Comparison of ENCODE assay signal across 9 cellular contexts in genomic region chr16:19130852-19131808, GRCh38. TPM values are rescaled to one million over a fixed set of nuclear protein-coding genes. Genes with fewer than 3 reads are reported as not detected.
DNase-seq lines count a peak whose midpoint lies in the region; ATAC-seq and TF ChIP-seq lines count a peak whose summit lies in the region.
"Had no signal": no experiment of that assay in that cellular context is flagged by ENCODE, and none has a peak within 500 bp of the region (broad histone marks: within the 10 kb centered on the region; RNA-seq: fewer than 3 reads in every experiment).

No MANE protein-coding gene starts in this region.

- ATAC-seq in RWPE2 (ENCODE audit: low read depth) (peak; percentile 55), mucosa of descending colon (peak; percentile 57), GM19455 (IDR thresholded peaks at IDR 0.05; ENCODE audit: unreplicated experiment) (no peak), HG03095 (IDR thresholded peaks at IDR 0.05; ENCODE audit: unreplicated experiment) (no peak), GM18867 (IDR thresholded peaks at IDR 0.05; ENCODE audit: unreplicated experiment) (no peak)

- no peaks in the 10 kb centered on the region for H3K9me3 ChIP-seq in RWPE2 (ENCODE audit: severe bottlenecking)
- H3K9me3 ChIP-seq in mucosa of descending colon, result peaks cover 3% of the 10 kb centered on the region

- H3K36me3 ChIP-seq in RWPE2 (ENCODE audit: low read depth) (no peaks in the 10 kb centered on the region), mucosa of descending colon (ENCODE audit: low read depth) (no peaks in the 10 kb centered on the region)

- no peaks in the 10 kb centered on the region for H3K27me3 Mint-ChIP-seq in T-helper 2 cell treated with Interferon-gamma antibody and Interleukin-4, amounts not matched to agents 5 μg/mL and 100 μg/mL, for 36 hours (ENCODE audit: low read depth)
- peaks cover 12% of the 10 kb centered on the region for H3K27me3 Mint-ChIP-seq in endothelial cell (ENCODE audit: unreplicated experiment)
- H3K27me3 Mint-ChIP-seq: activated naive CD4-positive, alpha-beta T cell treated with anti-CD3 and anti-CD28 coated beads, Interleukin-2, amount 50 U/mL, for 24 hours had no signal

- peak; percentile 17 for DNase-seq in T-helper 2 cell treated with Interferon-gamma antibody and Interleukin-4, amounts not matched to agents 5 μg/mL and 100 μg/mL, for 36 hours (ENCODE audit: low spot score)
- no peak for DNase-seq in T-helper 2 cell
- DNase-seq in RWPE2 (ENCODE audit: low spot score), result no peak
- DNase-seq in endothelial cell (ENCODE audit: low spot score), result peak; percentile 16
- DNase-seq in mucosa of descending colon, result no peak

- H3K4me1 ChIP-seq in RWPE2 (ENCODE audit: insufficient read depth, poor library complexity, severe bottlenecking) (peaks cover 21% of the 10 kb centered on the region), mucosa of descending colon (ENCODE audit: low read depth) (peaks cover 32% of the 10 kb centered on the region)

- H3K27me3 ChIP-seq in RWPE2 (ENCODE audit: insufficient read depth, poor library complexity, severe bottlenecking), result no peaks in the 10 kb centered on the region

- H3K4me1 Mint-ChIP-seq in T-helper 2 cell treated with Interferon-gamma antibody and Interleukin-4, amounts not matched to agents 5 μg/mL and 100 μg/mL, for 36 hours (ENCODE audit: low read depth), result peaks cover 42% of the 10 kb centered on the region
- peaks cover 46% of the 10 kb centered on the region for H3K4me1 Mint-ChIP-seq in endothelial cell (ENCODE audit: unreplicated experiment)

- no peak for TF ChIP-seq CTCF in RWPE2 (IDR thresholded peaks at IDR 0.05; ENCODE audit: poor library complexity, severe bottlenecking)
- no peak for TF ChIP-seq CTCF in endothelial cell (IDR thresholded peaks at IDR 0.05; ENCODE audit: unreplicated experiment)
- TF ChIP-seq CTCF in mucosa of descending colon (IDR thresholded peaks at IDR 0.05), result no peak

- peak overlapping the region; percentile 53 for H3K27ac ChIP-seq in RWPE2 (ENCODE audit: poor library complexity, severe bottlenecking)

- H3K4me3 Mint-ChIP-seq in T-helper 2 cell treated with Interferon-gamma antibody and Interleukin-4, amounts not matched to agents 5 μg/mL and 100 μg/mL, for 36 hours, result peak overlapping the region; percentile 64
- H3K4me3 Mint-ChIP-seq in endothelial cell (ENCODE audit: unreplicated experiment), result peak overlapping the region; percentile 49
- H3K4me3 Mint-ChIP-seq: activated naive CD4-positive, alpha-beta T cell treated with anti-CD3 and anti-CD28 coated beads, Interleukin-2, amount 50 U/mL, for 24 hours had no signal

- H3K27ac Mint-ChIP-seq in T-helper 2 cell treated with Interferon-gamma antibody and Interleukin-4, amounts not matched to agents 5 μg/mL and 100 μg/mL, for 36 hours, result peak overlapping the region; percentile 76
- peak overlapping the region; percentile 100 for H3K27ac Mint-ChIP-seq in endothelial cell (ENCODE audit: unreplicated experiment)
- H3K27ac Mint-ChIP-seq: activated naive CD4-positive, alpha-beta T cell treated with anti-CD3 and anti-CD28 coated beads, Interleukin-2, amount 50 U/mL, for 24 hours had no signal

- H3K4me3 ChIP-seq in RWPE2 (ENCODE audit: severe bottlenecking) (no peak overlapping the region), mucosa of descending colon (no peak overlapping the region)

- intact Hi-C loops in mucosa of descending colon (cut with DNase I, micrococcal nuclease), result no loop called here

- no peaks in the 10 kb centered on the region for H3K9me3 Mint-ChIP-seq in T-helper 2 cell treated with Interferon-gamma antibody and Interleukin-4, amounts not matched to agents 5 μg/mL and 100 μg/mL, for 36 hours
- H3K9me3 Mint-ChIP-seq in endothelial cell (ENCODE audit: unreplicated experiment), result no peaks in the 10 kb centered on the region
- H3K9me3 Mint-ChIP-seq: activated naive CD4-positive, alpha-beta T cell treated with anti-CD3 and anti-CD28 coated beads, Interleukin-2, amount 50 U/mL, for 24 hours had no signal

- peaks cover 7% of the 10 kb centered on the region for H3K36me3 Mint-ChIP-seq in T-helper 2 cell treated with Interferon-gamma antibody and Interleukin-4, amounts not matched to agents 5 μg/mL and 100 μg/mL, for 36 hours (ENCODE audit: low read depth)
- peaks cover 4% of the 10 kb centered on the region for H3K36me3 Mint-ChIP-seq in endothelial cell (ENCODE audit: low read depth, unreplicated experiment)
- H3K36me3 Mint-ChIP-seq: activated naive CD4-positive, alpha-beta T cell treated with anti-CD3 and anti-CD28 coated beads, Interleukin-2, amount 50 U/mL, for 24 hours had no signal

RNA-seq across cellular contexts. Expression of gene ITPRIPL2, which starts 17.4 kb away (rescaled TPM):
- 65.1 TPM for total RNA-seq in endothelial cell (ENCODE audit: unreplicated experiment)
- total RNA-seq in mucosa of descending colon, result 10 to 100 TPM; 36.3 to 49.9 (median 36.5) TPM

RNA-seq across cellular contexts. Expression of gene SYT17, which starts 36.9 kb away (rescaled TPM):
- 16.4 TPM for total RNA-seq in endothelial cell (ENCODE audit: unreplicated experiment)
- total RNA-seq in mucosa of descending colon, result 10 to 100 TPM in 1 of 3 donors, 1 to 10 TPM in 2; 4.9 to 13.3 (median 5.9) TPM

Comparison
In these comparisons a context has a peak if more than half of its experiments do, and no peak if none do; other contexts are left out.
1. DNase-seq: peak in T-helper 2 cell treated with Interferon-gamma antibody and Interleukin-4, amounts not matched to agents 5 μg/mL and 100 μg/mL, for 36 hours (single experiment) and endothelial cell (single experiment); none in T-helper 2 cell (0 of 5), RWPE2 (single experiment) and mucosa of descending colon (0 of 3).
2. ATAC-seq: peak in RWPE2 (single experiment) and mucosa of descending colon (single experiment); none in GM19455 (single experiment), HG03095 (single experiment) and GM18867 (single experiment).